10 cellular contexts compared by ENCODE assay signal in the genomic region with DNA sequence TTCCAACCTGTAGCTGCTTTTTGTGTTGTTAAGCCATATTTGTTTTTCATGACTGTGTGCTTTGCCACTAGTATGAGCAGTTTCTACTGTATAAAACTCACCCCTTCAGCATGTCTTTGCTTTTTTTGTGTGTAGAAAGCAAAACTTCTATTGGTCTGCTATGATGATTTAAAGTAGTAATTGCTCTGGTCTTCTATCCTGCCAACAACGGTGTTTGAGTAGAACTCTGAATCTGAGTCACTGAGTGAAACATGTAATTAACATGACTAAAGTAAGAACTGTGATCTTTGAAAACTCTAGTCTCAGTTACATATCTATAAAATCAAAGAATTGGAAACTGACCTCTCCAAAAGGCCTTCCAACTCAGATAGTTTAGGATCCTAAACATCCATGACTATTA.
DNase-seq lines count a peak whose midpoint lies in the region; ATAC-seq and TF ChIP-seq lines count a peak whose summit lies in the region.
"Had no signal": no experiment of that assay in that cellular context is flagged by ENCODE, and none has a peak within 500 bp of the region (broad histone marks: within the 10 kb centered on the region; RNA-seq: fewer than 3 reads in every experiment).

No MANE protein-coding gene starts in this region.

- H3K79me1 ChIP-seq in H9 (ENCODE audit: insufficient read depth, low read depth, low read length, poor library complexity, severe bottlenecking): no peaks in the 10 kb centered on the region

- peak overlapping the region in 1 of 3 experiments; percentile 92; a peak in 1 of 7 replicates for H3K27ac Mint-ChIP-seq in H9
- H3K27ac Mint-ChIP-seq: IgD-negative memory B cell had no signal

- no peaks in the 10 kb centered on the region for H3K27me3 ChIP-seq in HUES64 (ENCODE audit: insufficient read depth, low read length)
- H3K27me3 ChIP-seq in lower lobe of right lung (ENCODE audit: low read depth): no peaks in the 10 kb centered on the region
- no peaks in the 10 kb centered on the region for H3K27me3 ChIP-seq in H9 (ENCODE audit: insufficient read depth, low read length)
- no peaks in the 10 kb centered on the region for H3K27me3 ChIP-seq in right atrium auricular region
- H3K27me3 ChIP-seq: cardiac muscle cell had no signal

- 87% methylated on average over 1 of the region's 1 CpG for WGBS in HUES64
- WGBS in H9 (ENCODE audit: extremely low coverage, insufficient read length, low lambda C conversion rate): no CpG with 5 or more reads among the region's 1 CpG

- H3K9me3 ChIP-seq in HUES64 (ENCODE audit: insufficient read depth, low read depth, low read length): no peaks in the 10 kb centered on the region
- H3K9me3 ChIP-seq in lower lobe of right lung: no peaks in the 10 kb centered on the region
- no peaks in the 10 kb centered on the region for H3K9me3 ChIP-seq in H9 (ENCODE audit: control insufficient read depth, low read depth, low read length)
- H3K9me3 ChIP-seq in right atrium auricular region: no peaks in the 10 kb centered on the region

- intact Hi-C loops in lower lobe of right lung (cut with DNase I): no loop called here

- H3K4me3 ChIP-seq in HUES64 (ENCODE audit: low read length) (no peak overlapping the region), lower lobe of right lung (no peak overlapping the region), right atrium auricular region (no peak overlapping the region)
- H3K4me3 ChIP-seq: cardiac muscle cell had no signal

- H3K18ac ChIP-seq in H9 (ENCODE audit: insufficient read length, low read depth, low read length): no peak overlapping the region

- H3K36me3 Mint-ChIP-seq in H9 (ENCODE audit: insufficient read depth in 1 of 3, low read depth in 3 of 3): peaks cover 0 to 9% (median 0%) of the 10 kb centered on the region in 3 experiments; a peak in 1 of 7 replicates

- DNase-seq in GM13976 (ENCODE audit: low spot score) (peak; percentile 27), lower lobe of right lung (no peak), H9 (no peak), right atrium auricular region (ENCODE audit: low spot score) (no peak)

- no peaks in the 10 kb centered on the region for H4K20me1 ChIP-seq in H9 (ENCODE audit: control insufficient read depth, insufficient read depth, insufficient read length)

- H3K23me2 ChIP-seq in H9 (ENCODE audit: insufficient read length, low read depth, low read length, poor library complexity, severe bottlenecking): no peaks in the 10 kb centered on the region

- peaks cover 44 to 46% of the 10 kb centered on the region in 2 experiments for H3K4me1 Mint-ChIP-seq in H9

- no peak overlapping the region for H2BK5ac ChIP-seq in H9 (ENCODE audit: insufficient read length, low read length)

- peaks cover 24% of the 10 kb centered on the region for H3K4me1 ChIP-seq in HUES64 (ENCODE audit: insufficient read depth, low read length)
- H3K4me1 ChIP-seq in lower lobe of right lung: no peaks in the 10 kb centered on the region
- peaks cover 7% of the 10 kb centered on the region; the same call in 1 of the 2 replicates for H3K4me1 ChIP-seq in H9 (ENCODE audit: insufficient read depth, low read length)
- no peaks in the 10 kb centered on the region for H3K4me1 ChIP-seq in right atrium auricular region

- H3K9ac ChIP-seq in HUES64 (ENCODE audit: low read depth, low read length) (no peak overlapping the region), H9 (ENCODE audit: extremely low read depth, insufficient read length, low read length) (no peak overlapping the region)

- H3K14ac ChIP-seq in H9 (ENCODE audit: insufficient read depth, low read length): no peak overlapping the region

- no peak overlapping the region for H2BK20ac ChIP-seq in H9 (ENCODE audit: low read depth, low read length, poor library complexity, severe bottlenecking)

- H3K27me3 Mint-ChIP-seq in H9 (ENCODE audit: low read depth): no peaks in the 10 kb centered on the region

- no peak overlapping the region for H2BK120ac ChIP-seq in H9 (ENCODE audit: low read depth, low read length, poor library complexity, severe bottlenecking)

- no peak overlapping the region for H3K4ac ChIP-seq in H9 (ENCODE audit: low read depth, low read length)

- H2BK15ac ChIP-seq in H9 (ENCODE audit: low read depth, low read length): no peak overlapping the region

- H3T11ph ChIP-seq in H9 (ENCODE audit: low read length): no peak overlapping the region

- H3K4me2 ChIP-seq in H9 (ENCODE audit: insufficient read depth, insufficient read length, low read length): no peak overlapping the region

- no peak overlapping the region for H2AFZ ChIP-seq in H9 (ENCODE audit: low read length)

- H3K56ac ChIP-seq in H9 (ENCODE audit: insufficient read length, low read depth, low read length): no peak overlapping the region

- H4K8ac ChIP-seq in H9 (replicated peaks; ENCODE audit: insufficient read length, low read depth, low read length): no peak overlapping the region

- H3K36me3 ChIP-seq in HUES64 (ENCODE audit: insufficient read depth, low read length) (no peaks in the 10 kb centered on the region), lower lobe of right lung (no peaks in the 10 kb centered on the region), right atrium auricular region (no peaks in the 10 kb centered on the region)
- H3K36me3 ChIP-seq: cardiac muscle cell had no signal

- H2AK5ac ChIP-seq in H9 (ENCODE audit: insufficient read length, low read length): no peak overlapping the region

- no peak overlapping the region for H4K5ac ChIP-seq in H9 (ENCODE audit: insufficient read length, low read depth, low read length)

- no peaks in the 10 kb centered on the region for H3K9me3 Mint-ChIP-seq in H9
- H3K9me3 Mint-ChIP-seq: IgD-negative memory B cell had no signal

- H3K4me3 Mint-ChIP-seq in H9: no peak overlapping the region
- H3K4me3 Mint-ChIP-seq: IgD-negative memory B cell had no signal

- no peaks in the 10 kb centered on the region for H3K79me2 ChIP-seq in H9 (ENCODE audit: insufficient read depth, low read length)

- H3K27ac ChIP-seq in HUES64 (ENCODE audit: low read depth, low read length) (peak overlapping the region; percentile 82; the same call in 1 of the 2 replicates), lower lobe of right lung (peak overlapping the region; percentile 80), H9 (ENCODE audit: insufficient read length, low read depth, low read length) (no peak overlapping the region), right atrium auricular region (no peak overlapping the region)
- H3K27ac ChIP-seq: cardiac muscle cell had no signal

- TF ChIP-seq CTCF in GM13976 (IDR thresholded peaks at IDR 0.05; ENCODE audit: borderline replicate concordance, control extremely low read depth, extremely low read depth, insufficient read depth, missing control alignments) (no peak), lower lobe of right lung (IDR thresholded peaks at IDR 0.05) (no peak), H9 (conservative IDR thresholded peaks at IDR 0.05) (no peak), right atrium auricular region (IDR thresholded peaks at IDR 0.05) (no peak)

- no peak overlapping the region for H4K91ac ChIP-seq in H9 (ENCODE audit: insufficient read length, low read depth, low read length)

- no peak overlapping the region for H3K23ac ChIP-seq in H9 (ENCODE audit: insufficient read length, low read depth, low read length)

- peak; percentile 49 for ATAC-seq in GM21367 (IDR thresholded peaks at IDR 0.05; ENCODE audit: unreplicated experiment)
- peak in 1 of 2 donors; percentile 9 for ATAC-seq in lower lobe of right lung
- ATAC-seq in GM21717 (IDR thresholded peaks at IDR 0.05; ENCODE audit: unreplicated experiment): no peak
- ATAC-seq in GM21528 (IDR thresholded peaks at IDR 0.05; ENCODE audit: low FRiP score, unreplicated experiment): no peak

- in situ Hi-C loops in GM13976 (cut with MboI; ENCODE audit: low sequenced_read_pairs, unreplicated experiment): no loop called here

- H2BK12ac ChIP-seq in H9 (ENCODE audit: insufficient read length, low read depth, low read length): no peak overlapping the region

Comparison
In these comparisons a context has a peak if more than half of its experiments do, and no peak if none do; other contexts are left out.
1. H3K27ac ChIP-seq: peak in HUES64 (single experiment) and lower lobe of right lung (single experiment); none in H9 (single experiment) and right atrium auricular region (0 of 2).